ENCODE assay signal across 8 cellular contexts in genomic region chr12:69585189-69586062, GRCh38. TPM values are rescaled to one million over a fixed set of nuclear protein-coding genes. Genes with fewer than 3 reads are reported as not detected.
DNase-seq lines count a peak whose midpoint lies in the region; ATAC-seq and TF ChIP-seq lines count a peak whose summit lies in the region.

Gene CCT2, plus strand, starts transcription at chr12:69585459. Its CDS starts 63 bp downstream, at chr12:69585522.

- CTCF ChIA-PET in naive thymus-derived CD4-positive, alpha-beta T cell (lab: Charles Lee), result no interaction called here

- POLR2A ChIA-PET in naive thymus-derived CD4-positive, alpha-beta T cell (lab: Charles Lee), result interaction anchor here (0.8 to 1.6 kb wide), 3 partner anchors 250 to 296 kb away, joined by 4 to 17 read pairs (median 4); no protein-coding TSS in a partner anchor

- H3K4me3 Mint-ChIP-seq in naive thymus-derived CD4-positive, alpha-beta T cell, result peak within 1 kb of the TSS; percentile 84 to 97 (median 95)
- H3K4me3 Mint-ChIP-seq in stimulated activated naive B cell treated with anti-CD40 and anti-IgM and Interleukin-4, amounts not matched to agents 10 μg/mL and 1 μg/mL and 100 μg/mL, for 72 hours, result peak within 1 kb of the TSS; percentile 99 to 100

- peak within 1 kb of the TSS; percentile 91 to 98 (median 97) for H3K27ac Mint-ChIP-seq in naive thymus-derived CD4-positive, alpha-beta T cell
- peak within 1 kb of the TSS; percentile 100 for H3K27ac Mint-ChIP-seq in stimulated activated naive B cell treated with anti-CD40 and anti-IgM and Interleukin-4, amounts not matched to agents 10 μg/mL and 1 μg/mL and 100 μg/mL, for 72 hours

- no peaks in the 10 kb centered on the region for H3K9me3 Mint-ChIP-seq in naive thymus-derived CD4-positive, alpha-beta T cell
- no peaks in the 10 kb centered on the region for H3K9me3 Mint-ChIP-seq in stimulated activated naive B cell treated with anti-CD40 and anti-IgM and Interleukin-4, amounts not matched to agents 10 μg/mL and 1 μg/mL and 100 μg/mL, for 72 hours

- H3K9me3 ChIP-seq in naive thymus-derived CD4-positive, alpha-beta T cell (ENCODE audit: control insufficient read depth in 2 of 3, low read length in 3 of 3), result no peaks in the 10 kb centered on the region

- peak within 1 kb of the TSS; percentile 100 for H3K4me3 ChIP-seq in naive thymus-derived CD4-positive, alpha-beta T cell (ENCODE audit: low read length)

- H3K4me1 ChIP-seq in naive thymus-derived CD4-positive, alpha-beta T cell (ENCODE audit: control insufficient read depth in 2 of 2, insufficient read depth in 2 of 2, low read length in 2 of 2), result peaks cover 7 to 11% of the 10 kb centered on the region in 2 donors

- H3K36me3 ChIP-seq in naive thymus-derived CD4-positive, alpha-beta T cell (ENCODE audit: control insufficient read depth in 2 of 3, insufficient read depth in 3 of 3, low read length in 3 of 3), result peaks cover 5 to 37% (median 14%) of the 10 kb centered on the region in 3 experiments

- H3K36me3 Mint-ChIP-seq in naive thymus-derived CD4-positive, alpha-beta T cell, result peaks cover 3 to 16% (median 11%) of the 10 kb centered on the region in 5 donors
- H3K36me3 Mint-ChIP-seq in stimulated activated naive B cell treated with anti-CD40 and anti-IgM and Interleukin-4, amounts not matched to agents 10 μg/mL and 1 μg/mL and 100 μg/mL, for 72 hours, result peaks cover 21 to 28% of the 10 kb centered on the region in 2 donors

- H3K27ac ChIP-seq in naive thymus-derived CD4-positive, alpha-beta T cell (ENCODE audit: low read depth, low read length), result peak within 1 kb of the TSS; percentile 96

- no peaks in the 10 kb centered on the region for H3K27me3 ChIP-seq in naive thymus-derived CD4-positive, alpha-beta T cell (ENCODE audit: control insufficient read depth in 2 of 2, insufficient read depth in 2 of 2, low read length in 2 of 2)

- no peaks in the 10 kb centered on the region for H3K27me3 Mint-ChIP-seq in naive thymus-derived CD4-positive, alpha-beta T cell
- no peaks in the 10 kb centered on the region for H3K27me3 Mint-ChIP-seq in stimulated activated naive B cell treated with anti-CD40 and anti-IgM and Interleukin-4, amounts not matched to agents 10 μg/mL and 1 μg/mL and 100 μg/mL, for 72 hours

- peaks cover 9 to 28% (median 17%) of the 10 kb centered on the region in 7 donors for H3K4me1 Mint-ChIP-seq in naive thymus-derived CD4-positive, alpha-beta T cell
- H3K4me1 Mint-ChIP-seq in stimulated activated naive B cell treated with anti-CD40 and anti-IgM and Interleukin-4, amounts not matched to agents 10 μg/mL and 1 μg/mL and 100 μg/mL, for 72 hours, result peaks cover 6 to 17% of the 10 kb centered on the region in 2 donors

- DNase-seq in ELF-1 (ENCODE audit: low read depth, low spot score), result peak; percentile 98
- peak; percentile 100 for DNase-seq in GOT3 (lab: John Stamatoyannopoulos, UW)
- DNase-seq in RPMI8226, result peak; percentile 99
- DNase-seq in activated T-helper 1 cell treated with anti-CD3 and anti-CD28 coated beads, Interleukin-2, amount 50 U/mL, for 16 hours (ENCODE audit: low read depth in 1 of 2, low spot score in 1 of 2), result peak; percentile 93 to 96
- peak; percentile 93 for DNase-seq in fibroblast of gingiva (ENCODE audit: low read depth)
- DNase-seq in naive thymus-derived CD4-positive, alpha-beta T cell, result peak; percentile 88 to 96 (median 95)
- DNase-seq in stimulated activated naive B cell treated with anti-CD40 and anti-IgM and Interleukin-4, amounts not matched to agents 10 μg/mL and 1 μg/mL and 100 μg/mL, for 72 hours, result peak; percentile 94

- TF ChIP-seq CTCF in LNCAP (IDR thresholded peaks at IDR 0.05), result peak; percentile 20; the same call in 1 of the 2 replicates

- ATAC-seq in naive thymus-derived CD4-positive, alpha-beta T cell, result peak; percentile 97
- peak; percentile 96 to 98 for ATAC-seq in stimulated activated naive B cell treated with anti-CD40 and anti-IgM and Interleukin-4, amounts not matched to agents 10 μg/mL and 1 μg/mL and 100 μg/mL, for 72 hours (replicated peaks)

- intact Hi-C loops in naive thymus-derived CD4-positive, alpha-beta T cell (cut with micrococcal nuclease), result loop anchor here (1.0 to 10.0 kb wide), 17 partner anchors 13 to 779 kb away; partner anchors contain the start of genes CNOT2 (in 2 of the 2), CPSF6 (in 2 of the 2), FRS2 (in 2 of the 2) and KCNMB4 (in 2 of the 2)

RNA-seq across cellular contexts. Expression of gene CCT2, which starts in this region (rescaled TPM):
- 100 to 1,000 TPM; 106 to 200 (median 157) TPM for total RNA-seq in naive thymus-derived CD4-positive, alpha-beta T cell
- 100 to 1,000 TPM; 140 to 156 TPM for polyA plus RNA-seq in naive thymus-derived CD4-positive, alpha-beta T cell

Comparison
In these comparisons a context has a peak if more than half of its experiments do, and no peak if none do; other contexts are left out.
1. Peak in every context shown above with its lines: DNase-seq, ATAC-seq, H3K4me3 ChIP-seq and H3K27ac ChIP-seq.